ENCODE assay signal across 8 cellular contexts in the genomic region with DNA sequence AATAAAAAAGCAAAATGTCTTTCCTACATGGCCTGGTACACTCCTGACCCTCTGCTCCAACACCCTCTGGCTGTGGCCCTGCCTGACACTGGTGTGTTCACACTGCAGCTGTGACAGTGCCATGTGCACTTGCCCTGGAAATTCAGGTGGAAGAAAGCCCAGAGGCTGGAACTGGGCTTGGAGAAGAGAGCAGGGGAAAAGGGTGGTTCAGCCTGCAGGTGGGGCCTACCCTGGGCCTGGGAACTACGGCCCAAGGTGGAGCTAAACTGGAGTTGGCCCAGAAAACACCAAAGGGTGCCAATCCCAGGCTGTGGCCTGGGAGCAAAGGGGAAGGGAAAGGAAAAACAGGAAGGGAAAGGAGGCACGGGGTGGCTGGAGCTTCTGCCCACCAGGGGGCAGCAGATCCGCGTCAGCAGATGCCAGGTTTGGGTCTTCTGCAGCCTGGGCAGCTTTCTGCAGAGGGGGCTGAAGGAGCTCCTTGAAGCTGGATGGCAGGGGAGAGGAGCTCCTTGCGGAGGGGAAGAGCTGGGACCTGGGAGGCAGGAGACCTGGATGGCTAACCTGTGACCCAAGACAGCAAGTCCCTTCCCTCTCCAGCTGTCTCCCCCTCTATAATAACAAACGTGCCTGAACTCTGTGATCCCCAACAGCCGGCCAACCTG. TPM values are rescaled to one million over a fixed set of nuclear protein-coding genes. Genes with fewer than 3 reads are reported as not detected.
DNase-seq lines count a peak whose midpoint lies in the region; ATAC-seq and TF ChIP-seq lines count a peak whose summit lies in the region.

No MANE protein-coding gene starts in this region.

- peak overlapping the region; percentile 76 for H3K4me2 ChIP-seq in SU-DHL-6 (ENCODE audit: low read depth, low read length, poor library complexity, severe bottlenecking)

- H3F3A ChIP-seq in SU-DHL-6 (ENCODE audit: insufficient read depth): peaks cover 32% of the 10 kb centered on the region

- H3K36me3 ChIP-seq in SU-DHL-6 (ENCODE audit: low read length) (no peaks in the 10 kb centered on the region), left ventricle myocardium inferior (peaks cover 53% of the 10 kb centered on the region)

- TF ChIP-seq CTCF in SU-DHL-6 (IDR thresholded peaks at IDR 0.05; ENCODE audit: insufficient read depth, low read length, poor library complexity, severe bottlenecking): peak; percentile 95
- TF ChIP-seq CTCF in left ventricle myocardium inferior (IDR thresholded peaks at IDR 0.05; ENCODE audit: borderline replicate concordance): peak; percentile 95

- H3K9me2 ChIP-seq in SU-DHL-6 (replicated peaks; ENCODE audit: insufficient read depth, low read length): no peaks in the 10 kb centered on the region

- H3K9ac ChIP-seq in SU-DHL-6 (ENCODE audit: low read length): peak overlapping the region; percentile 60

- H2AFZ ChIP-seq in SU-DHL-6 (ENCODE audit: low read depth, low read length, severe bottlenecking): no peak overlapping the region

- intact Hi-C loops in left ventricle myocardium inferior (cut with micrococcal nuclease): no loop called here

- ATAC-seq in HG03175 (IDR thresholded peaks at IDR 0.05; ENCODE audit: unreplicated experiment): no peak
- ATAC-seq in HG03469 (IDR thresholded peaks at IDR 0.05; ENCODE audit: unreplicated experiment): no peak

- H3K4me1 ChIP-seq in left ventricle myocardium inferior: peaks cover 75% of the 10 kb centered on the region

- no peaks in the 10 kb centered on the region for H4K20me1 ChIP-seq in SU-DHL-6 (ENCODE audit: low read depth, low read length)

- H3K9me3 ChIP-seq in SU-DHL-6 (ENCODE audit: insufficient read depth, low read length): no peaks in the 10 kb centered on the region
- H3K9me3 ChIP-seq in left ventricle myocardium inferior (replicated peaks): no peaks in the 10 kb centered on the region

- H3K79me2 ChIP-seq in SU-DHL-6 (ENCODE audit: insufficient read depth, low read length): peaks cover 9% of the 10 kb centered on the region

- H3K4me3 ChIP-seq in SU-DHL-6 (ENCODE audit: insufficient read depth, low read length, poor library complexity, severe bottlenecking) (peak overlapping the region; percentile 35), left ventricle myocardium inferior (no peak overlapping the region)

- DNase-seq in ELF-1 (ENCODE audit: low read depth, low spot score) (peak; percentile 93), HPDE6-E6E7 (ENCODE audit: extremely low spot score) (peak; percentile 84), amniotic epithelial cell (ENCODE audit: low read depth) (peak; percentile 54), left ventricle myocardium inferior (peak; percentile 78), renal cortical epithelial cell (ENCODE audit: low read depth) (peak; percentile 35)

- H3K27ac ChIP-seq in SU-DHL-6 (ENCODE audit: low read depth, low read length): peak overlapping the region; percentile 95
- H3K27ac ChIP-seq in left ventricle myocardium inferior (replicated peaks): peak overlapping the region; percentile 70

- H3K27me3 ChIP-seq in SU-DHL-6 (ENCODE audit: low read length) (no peaks in the 10 kb centered on the region), left ventricle myocardium inferior (ENCODE audit: low read depth) (no peaks in the 10 kb centered on the region)

RNA-seq across cellular contexts. Expression of gene CTCF, which starts 15.4 kb away (rescaled TPM):
- total RNA-seq in left ventricle myocardium inferior: 26.1 TPM
- total RNA-seq in renal cortical epithelial cell: 14.8 and 35.6 TPM in 2 replicates

RNA-seq across cellular contexts. Expression of gene RIPOR1, which starts 18.3 kb away (rescaled TPM):
- total RNA-seq in left ventricle myocardium inferior (79.7 TPM), renal cortical epithelial cell (61.6 and 195 TPM in 2 replicates)

Comparison
In these comparisons a context has a peak if more than half of its experiments do, and no peak if none do; other contexts are left out.
1. DNase-seq: peak in every context shown above with its lines; median percentile 93 in ELF-1; 84 in HPDE6-E6E7; 78 in left ventricle myocardium inferior; 54 in amniotic epithelial cell; 35 in renal cortical epithelial cell.